Comparison of ENCODE assay signal across 8 cellular contexts in genomic region chrX:150683536-150684146, GRCh38. TPM values are rescaled to one million over a fixed set of nuclear protein-coding genes. Genes with fewer than 3 reads are reported as not detected.
DNase-seq lines count a peak whose midpoint lies in the region; ATAC-seq, FAIRE-seq and TF ChIP-seq lines count a peak whose summit lies in the region.

No MANE protein-coding gene starts in this region.

- H3K4me3 Mint-ChIP-seq in activated CD8-positive, alpha-beta T cell treated with anti-CD3 and anti-CD28 coated beads for 36 hours: no peak overlapping the region

- intact Hi-C loops in activated CD8-positive, alpha-beta T cell treated with anti-CD3 and anti-CD28 coated beads for 36 hours (cut with micrococcal nuclease): loop anchor here (2.0 to 5.0 kb wide), 2 partner anchors 33 to 321 kb away; partner anchors contain the start of gene MAMLD1

- no peak overlapping the region for H3K27ac ChIP-seq in A549

- no peak overlapping the region for H3K27ac Mint-ChIP-seq in activated CD8-positive, alpha-beta T cell treated with anti-CD3 and anti-CD28 coated beads for 36 hours

- DNase-seq in A549 (ENCODE audit: low read depth in 1 of 2, low spot score in 1 of 2) (peak; percentile 35 to 50), EH (ENCODE audit: low read depth) (peak; percentile 54), NCI-H1105 treated with DMSO at 0.1 percent for 48 hours (lab: John Stamatoyannopoulos, UW) (peak; percentile 76), left lobe of liver (ENCODE audit: low spot score) (no peak), DMS79 treated with DMSO at 0.1 percent for 48 hours (lab: John Stamatoyannopoulos, UW) (no peak)
- peak; percentile 17 for DNase-seq in activated CD8-positive, alpha-beta T cell treated with anti-CD3 and anti-CD28 coated beads for 36 hours
- no peak for DNase-seq in stimulated activated CD4-positive, alpha-beta T cell treated with anti-CD3 and anti-CD28 coated beads, Interleukin-12 subunit alpha, Interleukin-12 subunit beta, amount 100 ng/mL, for 4 hours

- H3K9me3 Mint-ChIP-seq in activated CD8-positive, alpha-beta T cell treated with anti-CD3 and anti-CD28 coated beads for 36 hours: no peaks in the 10 kb centered on the region

- H3K4me2 ChIP-seq in A549: no peak overlapping the region

- FAIRE-seq in A549 (lab: Jason Lieb, UNC): peak; percentile 90

- no peak for TF ChIP-seq EP300 in A549 (IDR thresholded peaks at IDR 0.05)

- peaks cover 8% of the 10 kb centered on the region for H3K4me1 Mint-ChIP-seq in activated CD8-positive, alpha-beta T cell treated with anti-CD3 and anti-CD28 coated beads for 36 hours (ENCODE audit: low read depth)

- no peak for TF ChIP-seq POLR2A in A549 (IDR thresholded peaks at IDR 0.05; ENCODE audit: low read length)

- H3K36me3 Mint-ChIP-seq in activated CD8-positive, alpha-beta T cell treated with anti-CD3 and anti-CD28 coated beads for 36 hours (ENCODE audit: low read depth): no peaks in the 10 kb centered on the region

- 26% methylated on average over 7 of the region's 7 CpGs for WGBS in A549 (ENCODE audit: missing lambda C conversion rate)

- CTCF ChIA-PET in A549 (lab: Yijun Ruan, JAX): interaction anchor here (0.6 to 3.1 kb wide), 25 partner anchors 9 to 733 kb away, joined by 3 to 32 read pairs (median 4); no protein-coding TSS in a partner anchor
- CTCF ChIA-PET in activated CD8-positive, alpha-beta T cell treated with anti-CD3 and anti-CD28 coated beads for 36 hours (lab: Charles Lee): interaction anchor here (0.7 to 4.9 kb wide), 25 partner anchors 9 to 197 kb away, joined by 3 to 60 read pairs (median 5); partner anchors contain the start of gene MTMR1

- POLR2A ChIA-PET in A549 (lab: Yijun Ruan, JAX): interaction anchor here (1.1 kb wide), 1 partner anchor 10 kb away, joined by 5 read pairs; the partner anchor contains the start of gene MTMR1
- POLR2A ChIA-PET in activated CD8-positive, alpha-beta T cell treated with anti-CD3 and anti-CD28 coated beads for 36 hours (lab: Charles Lee): interaction anchor here (1.8 kb wide), 1 partner anchor 9 kb away, joined by 7 read pairs; the partner anchor contains the start of gene MTMR1

- H3K27me3 Mint-ChIP-seq in activated CD8-positive, alpha-beta T cell treated with anti-CD3 and anti-CD28 coated beads for 36 hours: no peaks in the 10 kb centered on the region

- peak; percentile 51 to 76; a peak in 4 of 6 replicates for ATAC-seq in A549
- ATAC-seq in activated CD8-positive, alpha-beta T cell treated with anti-CD3 and anti-CD28 coated beads for 36 hours: peak; percentile 53
- peak; percentile 78 for ATAC-seq in left lobe of liver
- no peak for ATAC-seq in GM19467 (IDR thresholded peaks at IDR 0.05; ENCODE audit: unreplicated experiment)

- no peaks in the 10 kb centered on the region for H3K9me3 ChIP-seq in A549

- no peak overlapping the region for H3K4me3 ChIP-seq in A549

- TF ChIP-seq RAD21 in A549 (conservative IDR thresholded peaks at IDR 0.05 in 1 of 2, IDR thresholded peaks at IDR 0.05 in 1 of 2): peak; percentile 27 to 44; a peak in 3 of 5 replicates

- peak; percentile 59 for TF ChIP-seq CTCF in A549 (IDR thresholded peaks at IDR 0.05)
- peak; percentile 65 for TF ChIP-seq CTCF in activated CD8-positive, alpha-beta T cell treated with anti-CD3 and anti-CD28 coated beads for 36 hours (IDR thresholded peaks at IDR 0.05)

- peaks cover 1% of the 10 kb centered on the region; the same call in 2 of the 3 replicates for H3K4me1 ChIP-seq in A549

TF ChIP-seq in A549, 52 proteins besides CTCF, POLR2A, EP300 and RAD21:
- TF ChIP-seq CEBPB (IDR thresholded peaks at IDR 0.05) (no peak), SMC3 (IDR thresholded peaks at IDR 0.05) (peak; percentile 32; the same call in 2 of the 3 replicates)

RNA-seq across cellular contexts. Expression of gene MTMR1, which starts 9.6 kb away (rescaled TPM):
- polyA plus RNA-seq in A549 (2011; rRNA removed): 26.6 and 28.3 TPM in 2 replicates
- polyA plus RNA-seq in A549 (2012; cell fraction: cytosol; rRNA removed): 12.6 and 16.1 TPM in 2 replicates
- 26.5 and 29.4 TPM in 2 replicates for polyA plus RNA-seq in A549 (2012; cell fraction: nucleus; rRNA removed)
- polyA plus RNA-seq in A549 (2017; fragmentation: RNase III; extraction: RNeasy Plus Mini Kit Qiagen cat#74134 plus additional on column Dnase treatment): 17.3 to 18.7 TPM (median 17.4 TPM) in 3 replicates
- polyA minus RNA-seq in A549 (2011; rRNA and poly(A)+ RNA removed): 21.5 and 21.8 TPM in 2 replicates
- 10 to 100 TPM; 32.8 to 38.6 TPM for total RNA-seq in activated CD8-positive, alpha-beta T cell treated with anti-CD3 and anti-CD28 coated beads for 36 hours
- 10.6 TPM for total RNA-seq in left lobe of liver

Comparison
In these comparisons a context has a peak if more than half of its experiments do, and no peak if none do; other contexts are left out.
1. DNase-seq: peak in A549 (2 of 2), EH (single experiment), NCI-H1105 treated with DMSO at 0.1 percent for 48 hours (single experiment) and activated CD8-positive, alpha-beta T cell treated with anti-CD3 and anti-CD28 coated beads for 36 hours (single experiment); none in left lobe of liver (single experiment), stimulated activated CD4-positive, alpha-beta T cell treated with anti-CD3 and anti-CD28 coated beads, Interleukin-12 subunit alpha, Interleukin-12 subunit beta, amount 100 ng/mL, for 4 hours (single experiment) and DMS79 treated with DMSO at 0.1 percent for 48 hours (single experiment).